In the genomic region with DNA sequence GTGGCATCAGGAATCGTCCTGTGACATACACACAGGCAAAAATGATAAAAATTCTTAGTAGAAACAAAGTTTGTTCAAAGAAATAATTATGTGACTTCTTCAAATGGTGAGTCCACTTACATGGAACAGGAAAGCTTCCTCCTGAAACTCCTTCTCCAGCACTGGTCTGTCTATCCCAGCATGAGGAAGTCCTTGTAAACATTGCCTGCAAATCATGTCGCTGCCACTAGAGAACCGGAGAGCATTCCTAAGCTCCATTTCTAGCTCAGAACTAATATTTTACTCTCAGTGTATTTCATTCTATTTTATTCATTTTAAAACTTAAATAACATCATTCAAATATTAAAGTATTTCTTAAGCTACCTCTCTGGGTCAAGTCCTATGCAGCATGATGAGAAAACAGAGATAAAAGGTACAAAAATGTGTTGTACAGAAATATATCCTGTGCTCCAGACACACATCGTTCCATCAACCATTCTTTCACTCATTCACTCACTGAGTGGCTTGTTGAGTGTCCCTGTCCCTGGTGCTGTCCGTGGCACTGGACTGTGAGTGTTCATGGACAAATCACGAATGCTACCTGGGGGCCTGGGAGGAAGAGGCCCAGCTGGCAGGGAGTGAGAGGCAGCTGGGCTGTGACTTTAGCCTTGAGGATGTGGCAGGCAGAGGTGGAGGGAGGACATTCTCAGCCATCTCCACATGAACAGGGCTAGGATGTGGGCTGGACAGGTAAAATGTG, we compare ENCODE assay signal across 1 cellular context.
TF ChIP-seq lines count a peak whose summit lies in the region.

No MANE protein-coding gene starts in this region.

TF ChIP-seq in HepG2, 621 proteins besides CTCF, POLR2A, EP300 and RAD21:
- no peak for TF ChIP-seq SNAPC5 (CRISPR knock-in tag; IDR thresholded peaks at IDR 0.05; ENCODE audit: borderline replicate concordance)
- TF ChIP-seq, protein P1, sequence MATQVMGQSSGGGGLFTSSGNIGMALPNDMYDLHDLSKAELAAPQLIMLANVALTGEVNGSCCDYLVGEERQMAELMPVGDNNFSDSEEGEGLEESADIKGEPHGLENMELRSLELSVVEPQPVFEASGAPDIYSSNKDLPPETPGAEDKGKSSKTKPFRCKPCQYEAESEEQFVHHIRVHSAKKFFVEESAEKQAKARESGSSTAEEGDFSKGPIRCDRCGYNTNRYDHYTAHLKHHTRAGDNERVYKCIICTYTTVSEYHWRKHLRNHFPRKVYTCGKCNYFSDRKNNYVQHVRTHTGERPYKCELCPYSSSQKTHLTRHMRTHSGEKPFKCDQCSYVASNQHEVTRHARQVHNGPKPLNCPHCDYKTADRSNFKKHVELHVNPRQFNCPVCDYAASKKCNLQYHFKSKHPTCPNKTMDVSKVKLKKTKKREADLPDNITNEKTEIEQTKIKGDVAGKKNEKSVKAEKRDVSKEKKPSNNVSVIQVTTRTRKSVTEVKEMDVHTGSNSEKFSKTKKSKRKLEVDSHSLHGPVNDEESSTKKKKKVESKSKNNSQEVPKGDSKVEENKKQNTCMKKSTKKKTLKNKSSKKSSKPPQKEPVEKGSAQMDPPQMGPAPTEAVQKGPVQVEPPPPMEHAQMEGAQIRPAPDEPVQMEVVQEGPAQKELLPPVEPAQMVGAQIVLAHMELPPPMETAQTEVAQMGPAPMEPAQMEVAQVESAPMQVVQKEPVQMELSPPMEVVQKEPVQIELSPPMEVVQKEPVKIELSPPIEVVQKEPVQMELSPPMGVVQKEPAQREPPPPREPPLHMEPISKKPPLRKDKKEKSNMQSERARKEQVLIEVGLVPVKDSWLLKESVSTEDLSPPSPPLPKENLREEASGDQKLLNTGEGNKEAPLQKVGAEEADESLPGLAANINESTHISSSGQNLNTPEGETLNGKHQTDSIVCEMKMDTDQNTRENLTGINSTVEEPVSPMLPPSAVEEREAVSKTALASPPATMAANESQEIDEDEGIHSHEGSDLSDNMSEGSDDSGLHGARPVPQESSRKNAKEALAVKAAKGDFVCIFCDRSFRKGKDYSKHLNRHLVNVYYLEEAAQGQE (IDR thresholded peaks at IDR 0.05; ENCODE audit: borderline replicate concordance in 1 of 2, low read depth in 1 of 2, low read length in 2 of 2), result peak in 1 of 2 experiments; percentile 43; a peak in 2 of 4 replicates
TF ChIP-seq in HepG2: peak in this region for 1.
